17 cellular contexts compared by ENCODE assay signal in genomic region chr6:14451594-14452374, GRCh38.
"Had no signal": no experiment of that assay in that cellular context is flagged by ENCODE, and none has a peak within 500 bp of the region (broad histone marks: within the 10 kb centered on the region; RNA-seq: fewer than 3 reads in every experiment).

No MANE protein-coding gene starts in this region.

- FAIRE-seq: endothelial cell of umbilical vein, kidney had no signal

- H3K4me1 ChIP-seq: colonic mucosa, vagina had no signal

- H3K27me3 Mint-ChIP-seq: activated naive CD4-positive, alpha-beta T cell treated with anti-CD3 and anti-CD28 coated beads, Interleukin-2, amount 10 ng/mL, durations not matched to agents 7 days and 5 days; naive B cell; stimulated activated memory B cell treated with anti-CD40 and anti-IgM and Interleukin-4, amounts not matched to agents 10 μg/mL and 1 μg/mL and 100 μg/mL, for 72 hours had no signal

- DNase-seq: colonic mucosa; effector CD4-positive, alpha-beta T cell; glutamatergic neuron; hypothalamus; kidney; left ventricle myocardium inferior; posterior cingulate gyrus; retina; T1000; transverse colon had no signal

- H3K27ac Mint-ChIP-seq: stimulated activated memory B cell treated with anti-CD40 and anti-IgM and Interleukin-4, amounts not matched to agents 10 μg/mL and 1 μg/mL and 100 μg/mL, for 72 hours had no signal

- H3K9me3 ChIP-seq: colonic mucosa, left ventricle myocardium inferior, neutrophil, transverse colon, vagina had no signal

- H3K27ac ChIP-seq: colonic mucosa, foreskin keratinocyte, left ventricle myocardium inferior, neutrophil, transverse colon, vagina had no signal

- H3K27me3 ChIP-seq: colonic mucosa, foreskin keratinocyte, transverse colon, vagina had no signal

- ATAC-seq: foreskin keratinocyte had no signal

- H3K4me3 Mint-ChIP-seq: activated naive CD4-positive, alpha-beta T cell treated with anti-CD3 and anti-CD28 coated beads, Interleukin-2, amount 10 ng/mL, durations not matched to agents 7 days and 5 days; stimulated activated memory B cell treated with anti-CD40 and anti-IgM and Interleukin-4, amounts not matched to agents 10 μg/mL and 1 μg/mL and 100 μg/mL, for 72 hours had no signal

- H3K4me3 ChIP-seq: colonic mucosa, left ventricle myocardium inferior, transverse colon, vagina had no signal

- H3K36me3 ChIP-seq: colonic mucosa, left ventricle myocardium inferior, neutrophil, transverse colon, vagina had no signal
